ENCODE assay signal across 8 cellular contexts in the genomic region with DNA sequence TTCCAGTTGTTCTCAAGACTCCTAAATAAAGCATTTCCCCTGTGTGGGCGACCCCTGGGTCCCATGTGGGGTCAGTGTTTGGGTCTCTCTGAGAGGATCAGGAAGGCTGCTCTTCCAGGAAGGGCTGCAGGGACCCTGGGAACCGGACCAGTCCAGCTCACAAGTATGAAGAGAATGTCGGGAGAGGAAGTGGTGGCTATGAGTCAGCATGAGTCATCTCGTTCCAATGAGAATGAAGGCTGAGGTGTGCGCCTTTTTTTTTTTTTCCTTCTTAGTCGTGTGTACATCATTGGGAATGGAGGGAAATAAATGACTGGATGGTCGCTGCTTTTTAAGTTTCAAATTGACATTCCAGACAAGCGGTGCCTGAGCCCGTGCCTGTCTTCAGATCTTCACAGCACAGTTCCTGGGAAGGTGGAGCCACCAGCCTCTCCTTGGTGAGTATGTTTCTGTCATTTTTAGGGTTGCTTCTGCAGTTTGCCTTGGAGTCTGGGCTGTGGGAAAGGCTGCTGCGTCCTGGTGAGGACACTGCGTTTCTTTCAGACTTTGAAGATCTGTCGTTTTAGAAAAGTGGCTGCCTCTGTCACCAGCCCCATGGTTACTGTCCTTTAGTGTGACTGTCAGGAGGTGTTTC.
DNase-seq lines count a peak whose midpoint lies in the region; ATAC-seq and TF ChIP-seq lines count a peak whose summit lies in the region.
"Not testable (repeated sequence)": the region's sequence is repeated elsewhere in the genome, so short reads cannot be mapped to it uniquely, and the experiment has no call there.

No MANE protein-coding gene starts in this region.

- in situ Hi-C loops in gastrocnemius medialis (cut with MboI; ENCODE audit: low sequenced_read_pairs in 4 of 4) = not testable (repeated sequence)

- DNase-seq in AG09309 (ENCODE audit: low read depth); HL-60 (ENCODE audit: low read depth in 1 of 2, low spot score in 1 of 2); activated CD4-positive, alpha-beta T cell treated with anti-CD3 and anti-CD28 coated beads, Interleukin-2, amount 10 ng/mL, durations not matched to agents 24 days and 14 days; coronary artery (ENCODE audit: low spot score); kidney epithelial cell (ENCODE audit: low read depth); gastrocnemius medialis: not testable (repeated sequence)

- not testable (repeated sequence) for H3K9me3 Mint-ChIP-seq in activated CD4-positive, alpha-beta T cell treated with anti-CD3 and anti-CD28 coated beads, Interleukin-2, amount 10 ng/mL, durations not matched to agents 24 days and 14 days

- intact Hi-C loops in activated CD4-positive, alpha-beta T cell treated with anti-CD3 and anti-CD28 coated beads, Interleukin-2, amount 10 ng/mL, durations not matched to agents 24 days and 14 days (cut with micrococcal nuclease); gastrocnemius medialis (cut with DNase I; ENCODE audit: low total_unique reads): not testable (repeated sequence)

- H3K4me3 Mint-ChIP-seq in activated CD4-positive, alpha-beta T cell treated with anti-CD3 and anti-CD28 coated beads, Interleukin-2, amount 10 ng/mL, durations not matched to agents 24 days and 14 days = peak overlapping the region; percentile 74

- H3K36me3 ChIP-seq in kidney epithelial cell (ENCODE audit: control insufficient read depth, insufficient read depth, low read length); gastrocnemius medialis: not testable (repeated sequence)

- ATAC-seq in GM19035 (IDR thresholded peaks at IDR 0.05; ENCODE audit: unreplicated experiment) (peak; percentile 45), HG02623 (IDR thresholded peaks at IDR 0.05; ENCODE audit: unreplicated experiment) (peak; percentile 51), gastrocnemius medialis (peak; percentile 83 to 87)

- H3K4me1 ChIP-seq in gastrocnemius medialis = not testable (repeated sequence)

- H3K4me1 Mint-ChIP-seq in activated CD4-positive, alpha-beta T cell treated with anti-CD3 and anti-CD28 coated beads, Interleukin-2, amount 10 ng/mL, durations not matched to agents 24 days and 14 days = peaks cover 15% of the 10 kb centered on the region

- not testable (repeated sequence) for TF ChIP-seq CTCF in AG09309 (IDR thresholded peaks at IDR 0.05; ENCODE audit: control insufficient read depth, insufficient read depth, low read depth, low read length, missing control alignments); HL-60 (IDR thresholded peaks at IDR 0.05; ENCODE audit: insufficient read depth, low read length); coronary artery (IDR thresholded peaks at IDR 0.05); kidney epithelial cell (IDR thresholded peaks at IDR 0.05; ENCODE audit: insufficient read depth, low read length, poor library complexity, severe bottlenecking); gastrocnemius medialis (IDR thresholded peaks at IDR 0.05 in 4 of 5, conservative IDR thresholded peaks at IDR 0.05 in 1 of 5)

- not testable (repeated sequence) for H3K27ac ChIP-seq in HL-60 (replicated peaks)
- H3K27ac ChIP-seq in coronary artery (peak overlapping the region; percentile 67 to 86), gastrocnemius medialis (peak overlapping the region; percentile 44 to 62 (median 59))

- TF ChIP-seq POLR2A in gastrocnemius medialis (IDR thresholded peaks at IDR 0.05) = not testable (repeated sequence)

- H3K27ac Mint-ChIP-seq in activated CD4-positive, alpha-beta T cell treated with anti-CD3 and anti-CD28 coated beads, Interleukin-2, amount 10 ng/mL, durations not matched to agents 24 days and 14 days = peak overlapping the region; percentile 76

- H3K4me3 ChIP-seq in AG09309 (ENCODE audit: control insufficient read depth, low read depth, low read length) (peak overlapping the region; percentile 44), HL-60 (replicated peaks; ENCODE audit: insufficient read depth, low read length) (peak overlapping the region; percentile 38), coronary artery (peak overlapping the region; percentile 61), kidney epithelial cell (ENCODE audit: low read depth, low read length) (peak overlapping the region; percentile 40), gastrocnemius medialis (peak overlapping the region in 3 of 4 donors; percentile 24 to 42 (median 28))

- H3K27me3 ChIP-seq in HL-60 (ENCODE audit: insufficient read depth, poor library complexity, severe bottlenecking); kidney epithelial cell (ENCODE audit: control insufficient read depth, insufficient read depth, low read length); gastrocnemius medialis: not testable (repeated sequence)

- peaks cover 11% of the 10 kb centered on the region for H3K36me3 Mint-ChIP-seq in activated CD4-positive, alpha-beta T cell treated with anti-CD3 and anti-CD28 coated beads, Interleukin-2, amount 10 ng/mL, durations not matched to agents 24 days and 14 days (ENCODE audit: low read depth)

- H3K27me3 Mint-ChIP-seq in activated CD4-positive, alpha-beta T cell treated with anti-CD3 and anti-CD28 coated beads, Interleukin-2, amount 10 ng/mL, durations not matched to agents 24 days and 14 days = not testable (repeated sequence)

- H3K9me3 ChIP-seq in gastrocnemius medialis = not testable (repeated sequence)
